In genomic region chr19:4635763-4636135, GRCh38 we compare ENCODE assay signal across 8 cellular contexts. TPM values are rescaled to one million over a fixed set of nuclear protein-coding genes. Genes with fewer than 3 reads are reported as not detected.
A peak's percentile ranks its signal among the peaks of the same experiment; 100 is the strongest.
DNase-seq lines count a peak whose midpoint lies in the region; ATAC-seq, FAIRE-seq and TF ChIP-seq lines count a peak whose summit lies in the region.

No MANE protein-coding gene starts in this region.

- H3K27me3 Mint-ChIP-seq in activated CD4-positive, alpha-beta T cell treated with anti-CD3 and anti-CD28 coated beads, Interleukin-2, amount 10 ng/mL, durations not matched to agents 24 days and 14 days, result no peaks in the 10 kb centered on the region
- no peaks in the 10 kb centered on the region for H3K27me3 Mint-ChIP-seq in activated CD8-positive, alpha-beta T cell treated with anti-CD3 and anti-CD28 coated beads, Interleukin-2, amount 10 ng/mL, durations not matched to agents 7 days and 5 days (ENCODE audit: low read depth)

- no peak for ATAC-seq in activated CD8-positive, alpha-beta T cell treated with anti-CD3 and anti-CD28 coated beads, Interleukin-2, amount 10 ng/mL, durations not matched to agents 7 days and 5 days
- ATAC-seq in HG03025 (IDR thresholded peaks at IDR 0.05; ENCODE audit: low FRiP score, unreplicated experiment), result no peak

- no peaks in the 10 kb centered on the region for H3K9me3 Mint-ChIP-seq in activated CD4-positive, alpha-beta T cell treated with anti-CD3 and anti-CD28 coated beads, Interleukin-2, amount 10 ng/mL, durations not matched to agents 24 days and 14 days
- no peaks in the 10 kb centered on the region for H3K9me3 Mint-ChIP-seq in activated CD8-positive, alpha-beta T cell treated with anti-CD3 and anti-CD28 coated beads, Interleukin-2, amount 10 ng/mL, durations not matched to agents 7 days and 5 days (ENCODE audit: insufficient read depth)

- no peak for TF ChIP-seq EP300 in suprapubic skin (IDR thresholded peaks at IDR 0.05)

- H3K4me1 Mint-ChIP-seq in activated CD4-positive, alpha-beta T cell treated with anti-CD3 and anti-CD28 coated beads, Interleukin-2, amount 10 ng/mL, durations not matched to agents 24 days and 14 days, result peaks cover 35% of the 10 kb centered on the region
- H3K4me1 Mint-ChIP-seq in activated CD8-positive, alpha-beta T cell treated with anti-CD3 and anti-CD28 coated beads, Interleukin-2, amount 10 ng/mL, durations not matched to agents 7 days and 5 days (ENCODE audit: low read depth), result peaks cover 51% of the 10 kb centered on the region

- H3K4me1 ChIP-seq in kidney (ENCODE audit: control insufficient read depth in 1 of 2, insufficient read depth in 1 of 2, low read depth in 1 of 2, low read length in 2 of 2) (peaks cover 4 to 19% of the 10 kb centered on the region in 2 donors), suprapubic skin (peaks cover 43% of the 10 kb centered on the region)

- no peak for TF ChIP-seq CTCF in kidney (IDR thresholded peaks at IDR 0.05; ENCODE audit: borderline replicate concordance, extremely low read depth, insufficient read depth)
- TF ChIP-seq CTCF in suprapubic skin (IDR thresholded peaks at IDR 0.05), result no peak

- H3K4me3 Mint-ChIP-seq in activated CD4-positive, alpha-beta T cell treated with anti-CD3 and anti-CD28 coated beads, Interleukin-2, amount 10 ng/mL, durations not matched to agents 24 days and 14 days, result peak overlapping the region; percentile 68
- peak overlapping the region; percentile 42 for H3K4me3 Mint-ChIP-seq in activated CD8-positive, alpha-beta T cell treated with anti-CD3 and anti-CD28 coated beads, Interleukin-2, amount 10 ng/mL, durations not matched to agents 7 days and 5 days

- POLR2A ChIA-PET in activated CD8-positive, alpha-beta T cell treated with anti-CD3 and anti-CD28 coated beads, Interleukin-2, amount 10 ng/mL, durations not matched to agents 7 days and 5 days (lab: Charles Lee), result no interaction called here

- intact Hi-C loops in activated CD4-positive, alpha-beta T cell treated with anti-CD3 and anti-CD28 coated beads, Interleukin-2, amount 10 ng/mL, durations not matched to agents 24 days and 14 days (cut with micrococcal nuclease), result loop anchor here (1.0 to 5.0 kb wide), 3 partner anchors 59 to 163 kb away; partner anchors contain the start of genes HDGFL2 and SEMA6B
- intact Hi-C loops in kidney (cut with DNase I), result loop anchor here (10.0 kb wide), 1 partner anchor 71 kb away; no protein-coding TSS in a partner anchor

- H3K4me3 ChIP-seq in kidney (ENCODE audit: low read length in 2 of 2), result peak overlapping the region; percentile 34 to 59
- peak overlapping the region; percentile 56 for H3K4me3 ChIP-seq in suprapubic skin

- FAIRE-seq in kidney (lab: Jason Lieb, UNC), result no peak

- H3K27ac Mint-ChIP-seq in activated CD4-positive, alpha-beta T cell treated with anti-CD3 and anti-CD28 coated beads, Interleukin-2, amount 10 ng/mL, durations not matched to agents 24 days and 14 days, result no peak overlapping the region
- H3K27ac Mint-ChIP-seq in activated CD8-positive, alpha-beta T cell treated with anti-CD3 and anti-CD28 coated beads, Interleukin-2, amount 10 ng/mL, durations not matched to agents 7 days and 5 days, result peak overlapping the region; percentile 34

- no peak for TF ChIP-seq POLR2A in suprapubic skin (IDR thresholded peaks at IDR 0.05)

- H3K36me3 ChIP-seq in kidney (ENCODE audit: control insufficient read depth in 1 of 2, insufficient read depth in 2 of 2, low read length in 2 of 2), result no peaks in the 10 kb centered on the region
- H3K36me3 ChIP-seq in suprapubic skin, result no peaks in the 10 kb centered on the region

- 18% methylated on average over 14 of the region's 15 CpGs for WGBS in suprapubic skin

- CTCF ChIA-PET in activated CD8-positive, alpha-beta T cell treated with anti-CD3 and anti-CD28 coated beads, Interleukin-2, amount 10 ng/mL, durations not matched to agents 7 days and 5 days (lab: Charles Lee), result interaction anchor here (0.6 to 2.8 kb wide), 22 partner anchors 8 to 503 kb away, joined by 3 to 71 read pairs (median 4); no protein-coding TSS in a partner anchor

- H3K27me3 ChIP-seq in suprapubic skin, result peaks cover 2% of the 10 kb centered on the region

- peaks cover 2% of the 10 kb centered on the region for H3K36me3 Mint-ChIP-seq in activated CD4-positive, alpha-beta T cell treated with anti-CD3 and anti-CD28 coated beads, Interleukin-2, amount 10 ng/mL, durations not matched to agents 24 days and 14 days (ENCODE audit: low read depth)
- peaks cover 2% of the 10 kb centered on the region for H3K36me3 Mint-ChIP-seq in activated CD8-positive, alpha-beta T cell treated with anti-CD3 and anti-CD28 coated beads, Interleukin-2, amount 10 ng/mL, durations not matched to agents 7 days and 5 days (ENCODE audit: low read depth)

- no peak for DNase-seq in activated CD4-positive, alpha-beta T cell treated with anti-CD3 and anti-CD28 coated beads, Interleukin-2, amount 10 ng/mL, durations not matched to agents 24 days and 14 days
- no peak for DNase-seq in activated CD4-positive, alpha-beta T cell treated with anti-CD3 and anti-CD28 coated beads for 4 hours
- DNase-seq in activated CD8-positive, alpha-beta T cell treated with anti-CD3 and anti-CD28 coated beads, Interleukin-2, amount 10 ng/mL, durations not matched to agents 7 days and 5 days, result no peak
- DNase-seq in kidney (no peak), suprapubic skin (ENCODE audit: low spot score in 2 of 2) (no peak), GF-D8 (lab: John Stamatoyannopoulos, UW) (no peak), NCI-H187 (lab: John Stamatoyannopoulos, UW) (no peak)

- H3K9me3 ChIP-seq in kidney (ENCODE audit: control insufficient read depth in 1 of 2, low read length in 2 of 2) (no peaks in the 10 kb centered on the region), suprapubic skin (no peaks in the 10 kb centered on the region)

- H3K27ac ChIP-seq in kidney (ENCODE audit: low read depth in 2 of 2, low read length in 2 of 2) (no peak overlapping the region), suprapubic skin (no peak overlapping the region)

- H3K9ac ChIP-seq in kidney (ENCODE audit: low read length in 2 of 2), result peak overlapping the region in 1 of 2 donors; percentile 61

RNA-seq across cellular contexts. Expression of gene TNFAIP8L1, which starts 3.6 kb away (rescaled TPM):
- total RNA-seq in activated CD4-positive, alpha-beta T cell treated with anti-CD3 and anti-CD28 coated beads, Interleukin-2, amount 10 ng/mL, durations not matched to agents 24 days and 14 days, result 12.5 and 13.5 TPM in 2 replicates
- 10 to 100 TPM; 19.4 to 20.2 TPM for total RNA-seq in activated CD8-positive, alpha-beta T cell treated with anti-CD3 and anti-CD28 coated beads, Interleukin-2, amount 10 ng/mL, durations not matched to agents 7 days and 5 days
- total RNA-seq in kidney, result 11.5 TPM
- 16.0 TPM for polyA plus RNA-seq in kidney (ENCODE audit: insufficient read depth, low read depth, low replicate concordance)
- 1 to 10 TPM; 4.8 to 8.3 (median 7.0) TPM for total RNA-seq in suprapubic skin

RNA-seq across cellular contexts. Expression of gene MYDGF, which starts 34.4 kb away (rescaled TPM):
- total RNA-seq in activated CD4-positive, alpha-beta T cell treated with anti-CD3 and anti-CD28 coated beads, Interleukin-2, amount 10 ng/mL, durations not matched to agents 24 days and 14 days, result 85.2 and 90.8 TPM in 2 replicates
- 10 to 100 TPM; 49.6 to 54.9 TPM for total RNA-seq in activated CD8-positive, alpha-beta T cell treated with anti-CD3 and anti-CD28 coated beads, Interleukin-2, amount 10 ng/mL, durations not matched to agents 7 days and 5 days
- total RNA-seq in kidney (75.8 TPM), suprapubic skin (10 to 100 TPM; 17.5 to 43.6 (median 28.3) TPM)
- polyA plus RNA-seq in kidney (ENCODE audit: insufficient read depth, low read depth, low replicate concordance), result 85.5 TPM
